ENCODE assay signal across 8 cellular contexts in genomic region chr1:120558303-120559060, GRCh38.
A peak's percentile ranks its signal among the peaks of the same experiment; 100 is the strongest.
DNase-seq lines count a peak whose midpoint lies in the region; ATAC-seq and TF ChIP-seq lines count a peak whose summit lies in the region.
"Not testable (repeated sequence)": the region's sequence is repeated elsewhere in the genome, so short reads cannot be mapped to it uniquely, and the experiment has no call there.

No MANE protein-coding gene starts in this region.

- H3F3A ChIP-seq in PC-3 (ENCODE audit: low read length, unreplicated experiment): not testable (repeated sequence)

- WGBS in esophagus, 2 donors: 0 to 1% methylated on average over 12 to 39 of the region's 72 CpGs

- H3K4me3 Mint-ChIP-seq in Caco-2 (ENCODE audit: unreplicated experiment): peak overlapping the region; percentile 50

- H3K4me1 Mint-ChIP-seq in Caco-2 (ENCODE audit: low read depth, unreplicated experiment): not testable (repeated sequence)

- peaks cover 13% of the 10 kb centered on the region for H3K79me2 ChIP-seq in PC-3 (ENCODE audit: low read length)

- not testable (repeated sequence) for TF ChIP-seq CTCF in Caco-2 (IDR thresholded peaks at IDR 0.05; ENCODE audit: insufficient read depth in 1 of 2, low read depth in 1 of 2, low read length in 1 of 2, severe bottlenecking in 1 of 2, unreplicated experiment in 1 of 2); PC-3 (conservative IDR thresholded peaks at IDR 0.05; ENCODE audit: low read depth, low read length)

- peak; percentile 87 to 91 for DNase-seq in Caco-2
- peak; percentile 61 for DNase-seq in HS-5 (ENCODE audit: low read depth)
- DNase-seq in PC-3: peak; percentile 79
- DNase-seq in activated T-cell treated with anti-CD3 and anti-CD28 coated beads, Interleukin-2, amount 50 U/mL, for 48 hours: peak; percentile 79 to 84
- peak; percentile 49 for DNase-seq in stimulated activated CD8-positive, alpha-beta memory T cell treated with anti-CD3 and anti-CD28 coated beads, Interleukin-12 subunit alpha, Interleukin-12 subunit beta, amount 100 ng/mL, for 4 hours (ENCODE audit: low read depth)

- H3K9ac ChIP-seq in PC-3 (ENCODE audit: low read length): not testable (repeated sequence)

- H3K9me3 ChIP-seq in Caco-2; PC-3 (ENCODE audit: low read length); esophagus (ENCODE audit: control insufficient read depth in 2 of 2, insufficient read depth in 1 of 2, low read depth in 1 of 2, low read length in 1 of 2); mononuclear cell (ENCODE audit: low read depth, low read length): not testable (repeated sequence)

- H3K36me3 ChIP-seq in Caco-2 (ENCODE audit: control insufficient read depth, insufficient read depth, low read length); PC-3 (ENCODE audit: low read depth, low read length); esophagus (ENCODE audit: control insufficient read depth in 2 of 2, insufficient read depth in 2 of 2, low read length in 1 of 2): not testable (repeated sequence)

- not testable (repeated sequence) for H4K20me1 ChIP-seq in PC-3 (ENCODE audit: low read length)

- intact Hi-C loops in Caco-2 (cut with micrococcal nuclease; ENCODE audit: unreplicated experiment); PC-3 (cut with micrococcal nuclease): not testable (repeated sequence)

- not testable (repeated sequence) for H2AFZ ChIP-seq in PC-3 (ENCODE audit: low read length)

- CTCF ChIA-PET in Caco-2 (lab: Charles Lee); PC-3 (lab: Charles Lee): not testable (repeated sequence)

- H3K27ac ChIP-seq in PC-3 (ENCODE audit: low read length) (peak overlapping the region; percentile 29; the same call in 1 of the 2 replicates), esophagus (ENCODE audit: low read depth in 2 of 2, low read length in 1 of 2) (peak overlapping the region; percentile 70 to 74)

- peak overlapping the region; percentile 37; the same call in 1 of the 2 replicates for H3K4me2 ChIP-seq in PC-3 (ENCODE audit: low read length)

- not testable (repeated sequence) for BruUV-seq in Caco-2 (replicated peaks; lab: Mats Ljungman, UMichigan); PC-3 (replicated peaks; lab: Mats Ljungman, UMichigan)

- H3K27ac Mint-ChIP-seq in Caco-2 (ENCODE audit: unreplicated experiment): not testable (repeated sequence)

- POLR2A ChIA-PET in Caco-2 (lab: Charles Lee); PC-3 (lab: Charles Lee; ENCODE audit: unreplicated experiment): not testable (repeated sequence)

- peak overlapping the region; percentile 41 for H3K4me3 ChIP-seq in Caco-2 (ENCODE audit: low read depth, low read length)
- peak overlapping the region; percentile 60 for H3K4me3 ChIP-seq in PC-3 (ENCODE audit: low read length)
- peak overlapping the region; percentile 43 to 60 for H3K4me3 ChIP-seq in esophagus (ENCODE audit: low read depth in 1 of 2, low read length in 2 of 2)
- peak overlapping the region; percentile 39 for H3K4me3 ChIP-seq in mononuclear cell (ENCODE audit: low read length)

- ATAC-seq in GM21619 (IDR thresholded peaks at IDR 0.05; ENCODE audit: unreplicated experiment): peak; percentile 83
- ATAC-seq in PC-3: peak; percentile 81

- not testable (repeated sequence) for H3K9me2 ChIP-seq in PC-3 (replicated peaks; ENCODE audit: low read length)

- H3K27me3 ChIP-seq in Caco-2 (replicated peaks; ENCODE audit: control insufficient read depth, insufficient read depth, low read length); PC-3 (ENCODE audit: low read length); esophagus (ENCODE audit: control insufficient read depth in 1 of 2, insufficient read depth in 2 of 2, low read length in 2 of 2); mononuclear cell (ENCODE audit: insufficient read depth, low read length): not testable (repeated sequence)

- not testable (repeated sequence) for H3K36me3 Mint-ChIP-seq in Caco-2 (ENCODE audit: insufficient read depth, unreplicated experiment)

- H3K4me1 ChIP-seq in Caco-2; PC-3 (ENCODE audit: insufficient read depth, low read length); esophagus (ENCODE audit: control insufficient read depth in 2 of 2, insufficient read depth in 2 of 2, low read length in 1 of 2); mononuclear cell (ENCODE audit: insufficient read depth, low read length): not testable (repeated sequence)

- H3K9me3 Mint-ChIP-seq in Caco-2 (ENCODE audit: unreplicated experiment): not testable (repeated sequence)

- not testable (repeated sequence) for H3K27me3 Mint-ChIP-seq in Caco-2 (ENCODE audit: insufficient read depth, unreplicated experiment)

Comparison
In these comparisons a context has a peak if more than half of its experiments do, and no peak if none do; other contexts are left out.
1. Peak in every context shown above with its lines: DNase-seq, ATAC-seq, H3K4me3 ChIP-seq and H3K27ac ChIP-seq.